In genomic region chr11:17477084-17477333, GRCh38 we compare ENCODE assay signal across 22 cellular contexts. TPM values are rescaled to one million over a fixed set of nuclear protein-coding genes. Genes with fewer than 3 reads are reported as not detected.
A peak's percentile ranks its signal among the peaks of the same experiment; 100 is the strongest.
DNase-seq lines count a peak whose midpoint lies in the region; ATAC-seq, FAIRE-seq and TF ChIP-seq lines count a peak whose summit lies in the region.
"Had no signal": no experiment of that assay in that cellular context is flagged by ENCODE, and none has a peak within 500 bp of the region (broad histone marks: within the 10 kb centered on the region; RNA-seq: fewer than 3 reads in every experiment).

No MANE protein-coding gene starts in this region.

- H3K27me3 Mint-ChIP-seq in astrocyte (ENCODE audit: low read depth, unreplicated experiment): peaks cover 87% of the 10 kb centered on the region

- H3K4me3 ChIP-seq in cardiac muscle cell (peak overlapping the region; percentile 48), astrocyte (ENCODE audit: insufficient read depth, low read depth, low read length) (no peak overlapping the region), iPS-18a (ENCODE audit: low read length) (peak overlapping the region; percentile 39)

- DNase-seq in cardiac muscle cell (ENCODE audit: low read depth in 1 of 2, low spot score in 1 of 2): no peak
- no peak for DNase-seq in cardiac septum (ENCODE audit: low spot score)
- no peak for DNase-seq in astrocyte (ENCODE audit: low read depth)
- DNase-seq in NCI-H2196 treated with DMSO at 0.1 percent for 48 hours (lab: John Stamatoyannopoulos, UW; ENCODE audit: unreplicated experiment): no peak
- no peak for DNase-seq in islet precursor cell
- DNase-seq: activated B cell treated with CpG ODN at 0.5 μM for 24 hours; BE2C; CD8-positive, alpha-beta memory T cell; DMS153; effector CD4-positive, alpha-beta T cell; Peyer's patch; SIG-M5; stimulated activated naive CD8-positive, alpha-beta T cell treated with anti-CD3 and anti-CD28 coated beads, Interleukin-15, amount 100 ng/mL, for 72 hours had no signal

- H3K27me3 ChIP-seq in cardiac muscle cell: peaks cover 57% of the 10 kb centered on the region
- peaks cover 49% of the 10 kb centered on the region for H3K27me3 ChIP-seq in astrocyte (ENCODE audit: insufficient read depth, low read length)
- peaks cover 58% of the 10 kb centered on the region for H3K27me3 ChIP-seq in iPS-18a (ENCODE audit: control insufficient read depth, insufficient read depth, low read length)
- H3K27me3 ChIP-seq: ascending aorta had no signal

- FAIRE-seq in astrocyte (lab: Jason Lieb, UNC): no peak

- no peaks in the 10 kb centered on the region for H3K9me3 Mint-ChIP-seq in astrocyte (ENCODE audit: unreplicated experiment)
- H3K9me3 Mint-ChIP-seq: activated B cell treated with CpG ODN at 0.5 μM for 24 hours; activated naive CD4-positive, alpha-beta T cell treated with anti-CD3 and anti-CD28 coated beads, Interleukin-2, amount 50 U/mL, for 24 hours; activated T-helper 1 cell treated with anti-CD3 and anti-CD28 coated beads, Interleukin-12 subunit alpha, Interleukin-12 subunit beta, Interleukin-2, Interleukin-4 antibody, amounts not matched to agents 30 ng/mL and 10 ng/mL and 1 ng/mL, durations not matched to agents 14 hours and 24 hours and 36 hours; CD8-positive, alpha-beta memory T cell; stimulated activated naive CD8-positive, alpha-beta T cell treated with anti-CD3 and anti-CD28 coated beads, Interleukin-15, amount 100 ng/mL, for 72 hours had no signal

- TF ChIP-seq CTCF in cardiac muscle cell (IDR thresholded peaks at IDR 0.05; ENCODE audit: low read depth, low read length): no peak
- no peak for TF ChIP-seq CTCF in astrocyte (IDR thresholded peaks at IDR 0.05; ENCODE audit: insufficient read depth, low read depth, low read length)

- H2AFZ ChIP-seq in astrocyte (ENCODE audit: low read depth, low read length): no peak overlapping the region

- H3K9me3 ChIP-seq in cardiac muscle cell (ENCODE audit: low read depth) (no peaks in the 10 kb centered on the region), astrocyte (ENCODE audit: insufficient read depth, low read depth, low read length) (no peaks in the 10 kb centered on the region), iPS-18a (ENCODE audit: control insufficient read depth, low read depth, low read length) (no peaks in the 10 kb centered on the region)
- H3K9me3 ChIP-seq: ascending aorta, BE2C, Peyer's patch had no signal

- H3K9ac ChIP-seq in astrocyte (ENCODE audit: low read length): no peak overlapping the region
- no peak overlapping the region for H3K9ac ChIP-seq in iPS-18a (ENCODE audit: low read length)

- no peaks in the 10 kb centered on the region for H3K36me3 ChIP-seq in cardiac muscle cell
- H3K36me3 ChIP-seq in astrocyte (ENCODE audit: insufficient read depth, low read length): no peaks in the 10 kb centered on the region
- no peaks in the 10 kb centered on the region for H3K36me3 ChIP-seq in iPS-18a (ENCODE audit: control insufficient read depth, low read depth, low read length)
- H3K36me3 ChIP-seq: ascending aorta, BE2C, Peyer's patch had no signal

- no peaks in the 10 kb centered on the region for H3K4me1 Mint-ChIP-seq in astrocyte (ENCODE audit: low read depth, unreplicated experiment)
- H3K4me1 Mint-ChIP-seq: activated B cell treated with CpG ODN at 0.5 μM for 24 hours; activated naive CD4-positive, alpha-beta T cell treated with anti-CD3 and anti-CD28 coated beads, Interleukin-2, amount 50 U/mL, for 24 hours had no signal

- no peaks in the 10 kb centered on the region for H4K20me1 ChIP-seq in astrocyte (ENCODE audit: insufficient read depth, low read length)

- intact Hi-C loops in cardiac septum (cut with DNase I): no loop called here

- ATAC-seq in HG02852 (IDR thresholded peaks at IDR 0.05; ENCODE audit: unreplicated experiment): no peak
- no peak for ATAC-seq in HG03520 (IDR thresholded peaks at IDR 0.05; ENCODE audit: unreplicated experiment)
- ATAC-seq: left lobe of liver had no signal

- peak overlapping the region; percentile 75 for H3K4me3 Mint-ChIP-seq in astrocyte (ENCODE audit: unreplicated experiment)
- H3K4me3 Mint-ChIP-seq: activated B cell treated with CpG ODN at 0.5 μM for 24 hours; activated naive CD4-positive, alpha-beta T cell treated with anti-CD3 and anti-CD28 coated beads, Interleukin-2, amount 50 U/mL, for 24 hours; activated T-helper 1 cell treated with anti-CD3 and anti-CD28 coated beads, Interleukin-12 subunit alpha, Interleukin-12 subunit beta, Interleukin-2, Interleukin-4 antibody, amounts not matched to agents 30 ng/mL and 10 ng/mL and 1 ng/mL, durations not matched to agents 14 hours and 24 hours and 36 hours; CD8-positive, alpha-beta memory T cell had no signal

- H3K27ac Mint-ChIP-seq in astrocyte (ENCODE audit: unreplicated experiment): no peak overlapping the region
- H3K27ac Mint-ChIP-seq: activated B cell treated with CpG ODN at 0.5 μM for 24 hours; activated naive CD4-positive, alpha-beta T cell treated with anti-CD3 and anti-CD28 coated beads, Interleukin-2, amount 50 U/mL, for 24 hours; activated T-helper 1 cell treated with anti-CD3 and anti-CD28 coated beads, Interleukin-12 subunit alpha, Interleukin-12 subunit beta, Interleukin-2, Interleukin-4 antibody, amounts not matched to agents 30 ng/mL and 10 ng/mL and 1 ng/mL, durations not matched to agents 14 hours and 24 hours and 36 hours; CD8-positive, alpha-beta memory T cell; stimulated activated naive CD8-positive, alpha-beta T cell treated with anti-CD3 and anti-CD28 coated beads, Interleukin-15, amount 100 ng/mL, for 72 hours had no signal

- peaks cover 5% of the 10 kb centered on the region for H3K36me3 Mint-ChIP-seq in astrocyte (ENCODE audit: low read depth, unreplicated experiment)
- H3K36me3 Mint-ChIP-seq: activated naive CD4-positive, alpha-beta T cell treated with anti-CD3 and anti-CD28 coated beads, Interleukin-2, amount 50 U/mL, for 24 hours; CD8-positive, alpha-beta memory T cell had no signal

- no peak overlapping the region for H3K4me2 ChIP-seq in astrocyte (ENCODE audit: low read length)

- H3K4me1 ChIP-seq in cardiac muscle cell (ENCODE audit: low read depth): no peaks in the 10 kb centered on the region
- no peaks in the 10 kb centered on the region for H3K4me1 ChIP-seq in astrocyte (ENCODE audit: insufficient read depth, low read length)
- H3K4me1 ChIP-seq in iPS-18a (ENCODE audit: control insufficient read depth, low read depth, low read length): peaks cover 10% of the 10 kb centered on the region
- H3K4me1 ChIP-seq: ascending aorta, BE2C had no signal

- H3K79me2 ChIP-seq in astrocyte (ENCODE audit: insufficient read depth, low read length): no peaks in the 10 kb centered on the region

- no peak overlapping the region for H3K27ac ChIP-seq in cardiac muscle cell
- no peak overlapping the region for H3K27ac ChIP-seq in astrocyte (ENCODE audit: low read depth, low read length)
- no peak overlapping the region for H3K27ac ChIP-seq in iPS-18a (ENCODE audit: low read length)
- H3K27ac ChIP-seq: ascending aorta, epithelial cell of prostate, Peyer's patch had no signal

RNA-seq across cellular contexts. Expression of gene ABCC8, which starts 0.4 kb away (rescaled TPM):
- total RNA-seq in cardiac muscle cell (1.6 and 5.3 TPM in 2 replicates), cardiac septum (3.9 TPM), astrocyte (not detected in 2 replicates)
- 2.4 and 8.8 TPM in 2 replicates for polyA plus RNA-seq in cardiac muscle cell
- total RNA-seq: activated B cell treated with CpG ODN at 0.5 μM for 24 hours; ascending aorta; CD8-positive, alpha-beta memory T cell; myocyte had no signal
- polyA plus RNA-seq: CD8-positive, alpha-beta memory T cell had no signal
